In genomic region chr13:99178636-99179035, GRCh38 we compare ENCODE assay signal across 10 cellular contexts. TPM values are rescaled to one million over a fixed set of nuclear protein-coding genes. Genes with fewer than 3 reads are reported as not detected.
DNase-seq lines count a peak whose midpoint lies in the region; ATAC-seq and TF ChIP-seq lines count a peak whose summit lies in the region.
"Had no signal": no experiment of that assay in that cellular context is flagged by ENCODE, and none has a peak within 500 bp of the region (broad histone marks: within the 10 kb centered on the region; RNA-seq: fewer than 3 reads in every experiment).

No MANE protein-coding gene starts in this region.

- peaks cover 8% of the 10 kb centered on the region for H3K9me3 ChIP-seq in DOHH2 (ENCODE audit: control insufficient read depth, insufficient read depth, low read length)
- H3K9me3 ChIP-seq in upper lobe of right lung = no peaks in the 10 kb centered on the region

- H3K4me3 ChIP-seq in DOHH2 (ENCODE audit: low read length) = peak overlapping the region; percentile 39
- no peak overlapping the region for H3K4me3 ChIP-seq in fibroblast of mammary gland (ENCODE audit: control insufficient read depth, low read depth, low read length)
- H3K4me3 ChIP-seq in upper lobe of right lung = no peak overlapping the region
- H3K4me3 ChIP-seq: heart right ventricle had no signal

- no peaks in the 10 kb centered on the region for H3K36me3 ChIP-seq in DOHH2 (ENCODE audit: control insufficient read depth, low read length)
- H3K36me3 ChIP-seq in upper lobe of right lung = no peaks in the 10 kb centered on the region
- H3K36me3 ChIP-seq: heart right ventricle had no signal

- no peak overlapping the region for H3K27ac ChIP-seq in DOHH2 (ENCODE audit: low read depth, low read length)
- H3K27ac ChIP-seq in upper lobe of right lung = no peak overlapping the region
- H3K27ac ChIP-seq: heart right ventricle had no signal

- H3K4me2 ChIP-seq in DOHH2 (ENCODE audit: low read length) = peak overlapping the region; percentile 54

- H3K4me1 ChIP-seq in DOHH2 (ENCODE audit: control insufficient read depth, low read length) = peaks cover 30% of the 10 kb centered on the region
- no peaks in the 10 kb centered on the region for H3K4me1 ChIP-seq in upper lobe of right lung

- ATAC-seq in GM21360 (IDR thresholded peaks at IDR 0.05; ENCODE audit: unreplicated experiment) = peak; percentile 46
- ATAC-seq in upper lobe of right lung = no peak
- no peak for ATAC-seq in sciatic nerve
- no peak for ATAC-seq in HG03571 (IDR thresholded peaks at IDR 0.05; ENCODE audit: unreplicated experiment)
- ATAC-seq: stimulated activated naive CD8-positive, alpha-beta T cell treated with anti-CD3 and anti-CD28 coated beads, Interleukin-15, amount 100 ng/mL, for 72 hours had no signal

- H3K27me3 ChIP-seq in DOHH2 (ENCODE audit: control insufficient read depth, low read length) = peaks cover 8% of the 10 kb centered on the region; the same call in 1 of the 2 replicates
- H3K27me3 ChIP-seq in upper lobe of right lung = peaks cover 10% of the 10 kb centered on the region

- H3K79me2 ChIP-seq in DOHH2 (ENCODE audit: control insufficient read depth, low read length) = no peaks in the 10 kb centered on the region

- H3F3A ChIP-seq in DOHH2 (ENCODE audit: control insufficient read depth, insufficient read depth) = no peaks in the 10 kb centered on the region

- DNase-seq in MV-4-11 (lab: John Stamatoyannopoulos, UW) (peak; percentile 87), fibroblast of mammary gland (ENCODE audit: low read depth) (peak; percentile 10), upper lobe of right lung (no peak), sciatic nerve (ENCODE audit: low spot score) (no peak)
- DNase-seq in activated CD4-positive, CD25-positive, alpha-beta regulatory T cell (lab: John Stamatoyannopoulos, UW) = no peak
- DNase-seq: stimulated activated naive CD8-positive, alpha-beta T cell treated with anti-CD3 and anti-CD28 coated beads, Interleukin-15, amount 100 ng/mL, for 72 hours had no signal

- intact Hi-C loops in upper lobe of right lung (cut with DNase I) = loop anchor here (5.0 kb wide), 1 partner anchor 259 kb away; no protein-coding TSS in a partner anchor
- intact Hi-C loops in sciatic nerve (cut with DNase I) = loop anchor here (5.0 kb wide), 1 partner anchor 254 kb away; no protein-coding TSS in a partner anchor

- H4K20me1 ChIP-seq in DOHH2 (ENCODE audit: control insufficient read depth, insufficient read depth, low read depth, low read length) = 0 out of 2 replicates have a peak, but pooled peaks cover 3% of the 10 kb centered on the region

- H3K9me2 ChIP-seq in DOHH2 (replicated peaks; ENCODE audit: control insufficient read depth, low read length) = no peaks in the 10 kb centered on the region

- no peak for TF ChIP-seq CTCF in DOHH2 (IDR thresholded peaks at IDR 0.05; ENCODE audit: low read depth, low read length, poor library complexity, severe bottlenecking)
- no peak for TF ChIP-seq CTCF in fibroblast of mammary gland (conservative IDR thresholded peaks at IDR 0.05; ENCODE audit: control insufficient read depth, insufficient read depth, low read depth, low read length)
- no peak for TF ChIP-seq CTCF in upper lobe of right lung (IDR thresholded peaks at IDR 0.05)

RNA-seq across cellular contexts. Expression of gene UBAC2, which starts 22.0 kb away (rescaled TPM):
- total RNA-seq in upper lobe of right lung (50.2 TPM), sciatic nerve (34.0 TPM)

Comparison
In these comparisons a context has a peak if more than half of its experiments do, and no peak if none do; other contexts are left out.
1. DNase-seq: peak in MV-4-11 (single experiment) and fibroblast of mammary gland (single experiment); none in upper lobe of right lung (single experiment), sciatic nerve (single experiment) and activated CD4-positive, CD25-positive, alpha-beta regulatory T cell (0 of 4).